Comparison of ENCODE assay signal across 9 cellular contexts in the genomic region with DNA sequence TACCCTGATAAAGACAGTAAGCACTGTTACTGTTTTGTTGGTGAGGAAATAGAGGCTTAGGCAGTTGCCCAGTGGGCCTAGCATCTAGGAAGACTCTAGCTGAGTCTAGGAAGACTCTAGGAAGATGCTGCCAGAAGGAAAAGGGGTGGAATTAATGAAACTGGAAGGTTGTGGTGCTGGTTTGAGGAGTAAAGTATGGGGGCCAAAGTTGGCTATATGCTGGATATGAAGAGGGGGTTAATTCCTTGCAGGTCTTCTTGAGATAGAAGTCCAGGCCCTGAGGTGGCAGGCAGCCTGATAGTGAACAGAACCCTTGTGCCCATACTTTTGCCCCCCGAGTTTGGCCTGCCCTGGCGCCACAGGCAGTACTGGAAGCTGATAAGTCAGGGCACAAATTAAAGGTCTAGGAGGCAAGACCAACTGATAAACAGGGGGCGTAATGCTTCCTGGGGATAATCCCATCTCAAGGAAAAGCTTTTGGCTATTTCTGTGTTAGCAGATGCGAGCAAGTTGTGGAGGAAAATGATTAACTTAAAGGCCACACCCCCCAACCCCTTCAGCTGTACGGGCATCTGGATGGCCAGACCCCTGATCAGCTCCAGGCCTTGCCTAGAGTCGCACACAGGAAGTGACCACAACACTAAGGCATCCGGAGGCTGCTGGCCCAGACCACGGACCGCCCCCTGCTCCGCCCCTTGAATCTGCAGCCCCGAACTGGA. TPM values are rescaled to one million over a fixed set of nuclear protein-coding genes. Genes with fewer than 3 reads are reported as not detected.
DNase-seq lines count a peak whose midpoint lies in the region; ATAC-seq, FAIRE-seq and TF ChIP-seq lines count a peak whose summit lies in the region.
"Had no signal": no experiment of that assay in that cellular context is flagged by ENCODE, and none has a peak within 500 bp of the region (broad histone marks: within the 10 kb centered on the region; RNA-seq: fewer than 3 reads in every experiment).

No MANE protein-coding gene starts in this region.

- peak overlapping the region in 9 of 11 experiments; percentile 8 to 83 (median 52); a peak in 14 of 22 replicates for H3K27ac ChIP-seq in BLaER1 treated with 17β-estradiol and CSF1 and Interleukin-3, amounts not matched to agents 10 nM and 100 nM
- H3K27ac ChIP-seq in neural progenitor cell (peak overlapping the region; percentile 87), urinary bladder (ENCODE audit: low read depth) (peak overlapping the region; percentile 96)

- H2AFZ ChIP-seq in neural progenitor cell (replicated peaks) = no peak overlapping the region

- DNase-seq in NCI-H82 treated with DMSO at 0.1 percent for 48 hours (lab: John Stamatoyannopoulos, UW; ENCODE audit: unreplicated experiment) (peak; percentile 50), frontal cortex (ENCODE audit: low spot score in 2 of 2) (peak; percentile 76), neural progenitor cell (ENCODE audit: low spot score) (peak; percentile 95)

- H3K9me3 Mint-ChIP-seq in activated T-helper 17 cell treated with anti-CD3 and anti-CD28 coated beads, Interleukin-2, amount 50 U/mL, for 72 hours = no peaks in the 10 kb centered on the region
- no peaks in the 10 kb centered on the region for H3K9me3 Mint-ChIP-seq in neural progenitor cell

- peak overlapping the region in 10 of 11 experiments; percentile 18 to 91 (median 40); a peak in 16 of 22 replicates for H3K9ac ChIP-seq in BLaER1 treated with 17β-estradiol and CSF1 and Interleukin-3, amounts not matched to agents 10 nM and 100 nM
- H3K9ac ChIP-seq in neural progenitor cell = no peak overlapping the region

- no peaks in the 10 kb centered on the region for H3K9me3 ChIP-seq in BLaER1 treated with 17β-estradiol and CSF1 and Interleukin-3, amounts not matched to agents 10 nM and 100 nM (replicated peaks in 1 of 11)
- no peaks in the 10 kb centered on the region for H3K9me3 ChIP-seq in neural progenitor cell (ENCODE audit: low read depth)

- H3F3A ChIP-seq in neural progenitor cell (ENCODE audit: low read depth) = peaks cover 37% of the 10 kb centered on the region

- H3K4me1 Mint-ChIP-seq in activated T-helper 17 cell treated with anti-CD3 and anti-CD28 coated beads, Interleukin-2, amount 50 U/mL, for 72 hours = peaks cover 28% of the 10 kb centered on the region
- peaks cover 30% of the 10 kb centered on the region for H3K4me1 Mint-ChIP-seq in neural progenitor cell

- TF ChIP-seq CTCF in neural progenitor cell (IDR thresholded peaks at IDR 0.05) = no peak

- peak; percentile 31 for ATAC-seq in GM18867 (IDR thresholded peaks at IDR 0.05; ENCODE audit: unreplicated experiment)
- ATAC-seq in HG03066 (IDR thresholded peaks at IDR 0.05; ENCODE audit: low read depth, unreplicated experiment) = peak; percentile 54
- peak; percentile 46 for ATAC-seq in activated T-helper 17 cell treated with anti-CD3 and anti-CD28 coated beads, Interleukin-2, amount 50 U/mL, for 72 hours (replicated peaks)

- H3K79me2 ChIP-seq in neural progenitor cell (ENCODE audit: low read depth) = peaks cover 76% of the 10 kb centered on the region

- H3K4me3 Mint-ChIP-seq in activated T-helper 17 cell treated with anti-CD3 and anti-CD28 coated beads, Interleukin-2, amount 50 U/mL, for 72 hours = no peak overlapping the region
- peak overlapping the region; percentile 72 for H3K4me3 Mint-ChIP-seq in neural progenitor cell

- FAIRE-seq in frontal cortex (lab: Jason Lieb, UNC) = no peak

- peak overlapping the region in 5 of 10 experiments; percentile 0 to 96 (median 91); a peak in 9 of 20 replicates for H3K4me3 ChIP-seq in BLaER1 treated with 17β-estradiol and CSF1 and Interleukin-3, amounts not matched to agents 10 nM and 100 nM
- H3K4me3 ChIP-seq in neural progenitor cell (peak overlapping the region; percentile 13), urinary bladder (ENCODE audit: low read depth, low read length) (no peak overlapping the region)

- no peak overlapping the region for H3K27ac Mint-ChIP-seq in activated T-helper 17 cell treated with anti-CD3 and anti-CD28 coated beads, Interleukin-2, amount 50 U/mL, for 72 hours
- peak overlapping the region; percentile 99 for H3K27ac Mint-ChIP-seq in neural progenitor cell
- H3K27ac Mint-ChIP-seq: activated naive CD8-positive, alpha-beta T cell had no signal

- peak overlapping the region; percentile 81 to 98 (median 94) for H3K4me2 ChIP-seq in BLaER1 treated with 17β-estradiol and CSF1 and Interleukin-3, amounts not matched to agents 10 nM and 100 nM
- H3K4me2 ChIP-seq in neural progenitor cell = peak overlapping the region; percentile 59

- H3K4me1 ChIP-seq in BLaER1 treated with 17β-estradiol and CSF1 and Interleukin-3, amounts not matched to agents 10 nM and 100 nM = peaks cover 61 to 79% (median 66%) of the 10 kb centered on the region in 10 experiments
- peaks cover 23% of the 10 kb centered on the region for H3K4me1 ChIP-seq in neural progenitor cell
- H3K4me1 ChIP-seq in urinary bladder (ENCODE audit: insufficient read depth) = peaks cover 2% of the 10 kb centered on the region

- peaks cover 56% of the 10 kb centered on the region for H3K36me3 Mint-ChIP-seq in activated T-helper 17 cell treated with anti-CD3 and anti-CD28 coated beads, Interleukin-2, amount 50 U/mL, for 72 hours (ENCODE audit: low read depth)
- peaks cover 28% of the 10 kb centered on the region for H3K36me3 Mint-ChIP-seq in neural progenitor cell
- H3K36me3 Mint-ChIP-seq: activated naive CD8-positive, alpha-beta T cell had no signal

- H3K27me3 ChIP-seq in BLaER1 treated with 17β-estradiol and CSF1 and Interleukin-3, amounts not matched to agents 10 nM and 100 nM = no peaks in the 10 kb centered on the region
- H3K27me3 ChIP-seq in neural progenitor cell = no peaks in the 10 kb centered on the region

- H3K27me3 Mint-ChIP-seq in activated T-helper 17 cell treated with anti-CD3 and anti-CD28 coated beads, Interleukin-2, amount 50 U/mL, for 72 hours = no peaks in the 10 kb centered on the region
- peaks cover 9% of the 10 kb centered on the region for H3K27me3 Mint-ChIP-seq in neural progenitor cell (ENCODE audit: insufficient read depth, low read depth)
- H3K27me3 Mint-ChIP-seq: activated naive CD8-positive, alpha-beta T cell had no signal

- peaks cover 39 to 53% (median 45%) of the 10 kb centered on the region in 11 experiments for H3K36me3 ChIP-seq in BLaER1 treated with 17β-estradiol and CSF1 and Interleukin-3, amounts not matched to agents 10 nM and 100 nM
- peaks cover 4% of the 10 kb centered on the region for H3K36me3 ChIP-seq in neural progenitor cell
- H3K36me3 ChIP-seq in urinary bladder (ENCODE audit: insufficient read depth) = peaks cover 2% of the 10 kb centered on the region

- WGBS in urinary bladder = 4% methylated on average over 11 of the region's 11 CpGs

- H4K20me1 ChIP-seq in BLaER1 treated with 17β-estradiol and CSF1 and Interleukin-3, amounts not matched to agents 10 nM and 100 nM = peaks cover 15 to 72% (median 40%) of the 10 kb centered on the region in 11 experiments; a peak in 19 of 22 replicates
- H4K20me1 ChIP-seq in neural progenitor cell (ENCODE audit: low read depth) = peaks cover 7% of the 10 kb centered on the region

RNA-seq across cellular contexts. Expression of gene ILK, which starts 3.1 kb away (rescaled TPM):
- 100 to 1,000 TPM in 1 of 2 donors, 10 to 100 TPM in 1; 85.0 to 113 TPM for total RNA-seq in activated T-helper 17 cell treated with anti-CD3 and anti-CD28 coated beads, Interleukin-2, amount 50 U/mL, for 72 hours
- total RNA-seq in frontal cortex (48.1 TPM), neural progenitor cell (ENCODE audit: low replicate concordance) (85.6 and 98.7 TPM in 2 replicates), urinary bladder (216 TPM)
- polyA plus RNA-seq in urinary bladder = 578 TPM

RNA-seq across cellular contexts. Expression of gene RRP8, which starts 3.2 kb away (rescaled TPM):
- total RNA-seq in activated T-helper 17 cell treated with anti-CD3 and anti-CD28 coated beads, Interleukin-2, amount 50 U/mL, for 72 hours = 10 to 100 TPM; 27.2 to 31.9 TPM
- total RNA-seq in frontal cortex = 11.4 TPM
- total RNA-seq in neural progenitor cell (ENCODE audit: low replicate concordance) = 12.3 and 16.0 TPM in 2 replicates
- total RNA-seq in urinary bladder = 14.2 TPM
- 24.8 TPM for polyA plus RNA-seq in urinary bladder

RNA-seq across cellular contexts. Expression of gene TAF10, which starts 5.4 kb away (rescaled TPM):
- total RNA-seq in activated T-helper 17 cell treated with anti-CD3 and anti-CD28 coated beads, Interleukin-2, amount 50 U/mL, for 72 hours = 100 to 1,000 TPM in 1 of 2 donors, 10 to 100 TPM in 1; 82.2 to 106 TPM
- total RNA-seq in frontal cortex (10.2 TPM), neural progenitor cell (ENCODE audit: low replicate concordance) (34.1 and 58.0 TPM in 2 replicates), urinary bladder (12.4 TPM)
- polyA plus RNA-seq in urinary bladder = 65.3 TPM

RNA-seq across cellular contexts. Expression of gene TPP1, which starts 12.6 kb away (rescaled TPM):
- 100 to 1,000 TPM in 1 of 2 donors, 10 to 100 TPM in 1; 75.7 to 172 TPM for total RNA-seq in activated T-helper 17 cell treated with anti-CD3 and anti-CD28 coated beads, Interleukin-2, amount 50 U/mL, for 72 hours
- 3.3 TPM for total RNA-seq in frontal cortex
- 9.9 and 28.8 TPM in 2 replicates for total RNA-seq in neural progenitor cell (ENCODE audit: low replicate concordance)
- total RNA-seq in urinary bladder = 48.9 TPM
- polyA plus RNA-seq in urinary bladder = 101 TPM

RNA-seq across cellular contexts. Expression of gene DCHS1, which starts 49.0 kb away (rescaled TPM):
- total RNA-seq in activated T-helper 17 cell treated with anti-CD3 and anti-CD28 coated beads, Interleukin-2, amount 50 U/mL, for 72 hours = 1 to 10 TPM in 1 of 2 donors, under 1 TPM in 1; 0.26 to 1.5 TPM
- total RNA-seq in frontal cortex (38.3 TPM), neural progenitor cell (ENCODE audit: low replicate concordance) (4.5 and 9.0 TPM in 2 replicates), urinary bladder (49.2 TPM)
- 28.6 TPM for polyA plus RNA-seq in urinary bladder
